19 cellular contexts compared by ENCODE assay signal in genomic region chr15:27561816-27562215, GRCh38.
"Had no signal": no experiment of that assay in that cellular context is flagged by ENCODE, and none has a peak within 500 bp of the region (broad histone marks: within the 10 kb centered on the region; RNA-seq: fewer than 3 reads in every experiment).

No MANE protein-coding gene starts in this region.

- H3K9me3 ChIP-seq: SJSA1 had no signal

- H3K27me3 ChIP-seq: SJSA1 had no signal

- H3K36me3 ChIP-seq: SJSA1 had no signal

- DNase-seq: KBM-7, MV-4-11, NCI-H1048, NCI-H1105, NCI-H1417, NCI-H1436 treated with DMSO at 0.1 percent for 48 hours, NCI-H1694, NCI-H187 treated with DMSO at 0.1 percent for 48 hours, NCI-H2029 treated with DMSO at 0.1 percent for 48 hours, NCI-H2171 treated with DMSO at 0.1 percent for 48 hours, NCI-H524, NCI-H526 treated with DMSO at 0.1 percent for 48 hours, NCI-H748 treated with DMSO at 0.1 percent for 48 hours, Right ventricle myocardium superior, RPMI8226, SIG-M5 had no signal

- H3K4me3 ChIP-seq: SJSA1, SK-N-MC had no signal

- H3K4me1 ChIP-seq: SJSA1 had no signal

- FAIRE-seq: RCC 7860 had no signal

- H3K27ac ChIP-seq: SJSA1, SK-N-MC had no signal
